Comparison of ENCODE assay signal across 12 cellular contexts in genomic region chr22:17576475-17576874, GRCh38. TPM values are rescaled to one million over a fixed set of nuclear protein-coding genes. Genes with fewer than 3 reads are reported as not detected.
DNase-seq lines count a peak whose midpoint lies in the region; ATAC-seq, FAIRE-seq and TF ChIP-seq lines count a peak whose summit lies in the region.
"Had no signal": no experiment of that assay in that cellular context is flagged by ENCODE, and none has a peak within 500 bp of the region (broad histone marks: within the 10 kb centered on the region; RNA-seq: fewer than 3 reads in every experiment).

No MANE protein-coding gene starts in this region.

- H3K9me3 ChIP-seq in HEK293 (ENCODE audit: control insufficient read depth, insufficient read depth, low read depth, low read length) (no peaks in the 10 kb centered on the region), astrocyte (ENCODE audit: insufficient read depth, low read depth, low read length) (no peaks in the 10 kb centered on the region)
- no peaks in the 10 kb centered on the region for H3K9me3 ChIP-seq in effector memory CD4-positive, alpha-beta T cell (ENCODE audit: control insufficient read depth, low read length)

- peaks cover 2% of the 10 kb centered on the region for H3K36me3 Mint-ChIP-seq in astrocyte (ENCODE audit: low read depth, unreplicated experiment)
- H3K36me3 Mint-ChIP-seq: IgD-negative memory B cell; naive thymus-derived CD4-positive, alpha-beta T cell had no signal

- H3K27ac Mint-ChIP-seq in astrocyte (ENCODE audit: unreplicated experiment) = peak overlapping the region; percentile 80
- H3K27ac Mint-ChIP-seq: activated CD8-positive, alpha-beta T cell treated with anti-CD3 and anti-CD28 coated beads, Interleukin-2, amount 10 ng/mL, durations not matched to agents 7 days and 5 days; IgD-negative memory B cell had no signal

- H3K4me3 Mint-ChIP-seq in astrocyte (ENCODE audit: unreplicated experiment) = no peak overlapping the region
- H3K4me3 Mint-ChIP-seq: activated CD8-positive, alpha-beta T cell treated with anti-CD3 and anti-CD28 coated beads, Interleukin-2, amount 10 ng/mL, durations not matched to agents 7 days and 5 days; IgD-negative memory B cell; naive thymus-derived CD4-positive, alpha-beta T cell had no signal

- FAIRE-seq in astrocyte (lab: Jason Lieb, UNC) = peak; percentile 94

- ATAC-seq in GM21526 (IDR thresholded peaks at IDR 0.05; ENCODE audit: low FRiP score, unreplicated experiment) = no peak
- ATAC-seq: activated CD8-positive, alpha-beta T cell treated with anti-CD3 and anti-CD28 coated beads, Interleukin-2, amount 10 ng/mL, durations not matched to agents 7 days and 5 days; naive thymus-derived CD4-positive, alpha-beta T cell had no signal

- H2AFZ ChIP-seq in astrocyte (ENCODE audit: low read depth, low read length) = no peak overlapping the region

- POLR2A ChIA-PET in HEK293 (lab: Yijun Ruan, JAX) = no interaction called here

- peaks cover 10% of the 10 kb centered on the region for H3K27me3 Mint-ChIP-seq in astrocyte (ENCODE audit: low read depth, unreplicated experiment)

- no peaks in the 10 kb centered on the region for H3K27me3 ChIP-seq in astrocyte (ENCODE audit: insufficient read depth, low read length)
- no peaks in the 10 kb centered on the region for H3K27me3 ChIP-seq in effector memory CD4-positive, alpha-beta T cell (replicated peaks; ENCODE audit: control insufficient read depth, insufficient read depth, low read length, poor library complexity, severe bottlenecking)

- H3K4me3 ChIP-seq in HEK293 (ENCODE audit: low read depth, low read length) (no peak overlapping the region), astrocyte (ENCODE audit: insufficient read depth, low read depth, low read length) (no peak overlapping the region)
- no peak overlapping the region for H3K4me3 ChIP-seq in effector memory CD4-positive, alpha-beta T cell (ENCODE audit: insufficient read depth, low read depth, low read length, poor library complexity, severe bottlenecking)

- no peaks in the 10 kb centered on the region for H3K9me3 Mint-ChIP-seq in astrocyte (ENCODE audit: unreplicated experiment)
- H3K9me3 Mint-ChIP-seq: IgD-negative memory B cell; naive thymus-derived CD4-positive, alpha-beta T cell had no signal

- TF ChIP-seq CTCF in HEK293 (tag by site-specific recombination; IDR thresholded peaks at IDR 0.05) = no peak
- no peak for TF ChIP-seq CTCF in astrocyte (IDR thresholded peaks at IDR 0.05; ENCODE audit: insufficient read depth, low read depth, low read length)

- CTCF ChIA-PET in HEK293 (lab: Yijun Ruan, JAX) = interaction anchor here (1.1 to 1.2 kb wide), 2 partner anchors 18 to 500 kb away, joined by 3 to 4 read pairs; no protein-coding TSS in a partner anchor

- H3K36me3 ChIP-seq in HEK293 (ENCODE audit: control insufficient read depth in 2 of 2, insufficient read depth in 1 of 2, low read length in 2 of 2) = no peaks in the 10 kb centered on the region
- no peaks in the 10 kb centered on the region for H3K36me3 ChIP-seq in astrocyte (ENCODE audit: insufficient read depth, low read length)
- H3K36me3 ChIP-seq in effector memory CD4-positive, alpha-beta T cell (ENCODE audit: control insufficient read depth, insufficient read depth, low read length) = no peaks in the 10 kb centered on the region

- H3K4me1 ChIP-seq in HEK293 (ENCODE audit: control insufficient read depth, insufficient read depth, low read length) (no peaks in the 10 kb centered on the region), astrocyte (ENCODE audit: insufficient read depth, low read length) (peaks cover 12% of the 10 kb centered on the region)
- H3K4me1 ChIP-seq in effector memory CD4-positive, alpha-beta T cell (ENCODE audit: control insufficient read depth, insufficient read depth, low read length, poor library complexity, severe bottlenecking) = no peaks in the 10 kb centered on the region

- H3K9ac ChIP-seq in astrocyte (ENCODE audit: low read length) = peak overlapping the region; percentile 50

- DNase-seq in AG08395 (ENCODE audit: low spot score) (peak; percentile 93), astrocyte (ENCODE audit: low read depth) (peak; percentile 99), iPS-NIHi7 (ENCODE audit: extremely low spot score) (peak; percentile 60), ecto neural progenitor cell (ENCODE audit: low spot score) (no peak)
- no peak for DNase-seq in effector memory CD4-positive, alpha-beta T cell
- no peak for DNase-seq in stimulated activated CD4-positive, alpha-beta T cell treated with anti-CD3 and anti-CD28 coated beads, Interleukin-15, amount 100 ng/mL, for 24 hours
- DNase-seq: activated CD8-positive, alpha-beta T cell treated with anti-CD3 and anti-CD28 coated beads, Interleukin-2, amount 10 ng/mL, durations not matched to agents 7 days and 5 days; naive thymus-derived CD4-positive, alpha-beta T cell had no signal

- no peaks in the 10 kb centered on the region for H4K20me1 ChIP-seq in astrocyte (ENCODE audit: insufficient read depth, low read length)

- H3K27ac ChIP-seq in HEK293 (ENCODE audit: extremely low read depth, low read depth, low read length) (no peak overlapping the region), astrocyte (ENCODE audit: low read depth, low read length) (peak overlapping the region; percentile 80)
- H3K27ac ChIP-seq in effector memory CD4-positive, alpha-beta T cell (ENCODE audit: insufficient read depth, low read length, poor library complexity, severe bottlenecking) = no peak overlapping the region

- no peaks in the 10 kb centered on the region for H3K4me1 Mint-ChIP-seq in astrocyte (ENCODE audit: low read depth, unreplicated experiment)
- H3K4me1 Mint-ChIP-seq: IgD-negative memory B cell; naive thymus-derived CD4-positive, alpha-beta T cell had no signal

- no peaks in the 10 kb centered on the region for H3K79me2 ChIP-seq in astrocyte (ENCODE audit: insufficient read depth, low read length)

- peak overlapping the region; percentile 50 for H3K4me2 ChIP-seq in astrocyte (ENCODE audit: low read length)

TF ChIP-seq in HEK293, 187 proteins besides CTCF, POLR2A, EP300 and RAD21:
- no peak for TF ChIP-seq ZNF366 (tag by site-specific recombination; conservative IDR thresholded peaks at IDR 0.05)
- TF ChIP-seq ZNF777 (tag by site-specific recombination; IDR thresholded peaks at IDR 0.05; ENCODE audit: borderline replicate concordance) = no peak
- peak; percentile 37; the same call in 1 of the 2 replicates for TF ChIP-seq ZFHX2 (tag by site-specific recombination; conservative IDR thresholded peaks at IDR 0.05)
- TF ChIP-seq ZNF571 (tag by site-specific recombination; IDR thresholded peaks at IDR 0.05) = no peak
- 0 out of 2 replicates have a peak, but pooled peaks have one; percentile 12 for TF ChIP-seq GLIS1 (tag by site-specific recombination; IDR thresholded peaks at IDR 0.05)

RNA-seq across cellular contexts. Expression of gene SLC25A18, which starts 13.2 kb away (rescaled TPM):
- total RNA-seq in astrocyte = 0.48 and 0.55 TPM in 2 replicates
- total RNA-seq: activated CD8-positive, alpha-beta T cell treated with anti-CD3 and anti-CD28 coated beads, Interleukin-2, amount 10 ng/mL, durations not matched to agents 7 days and 5 days; naive thymus-derived CD4-positive, alpha-beta T cell; OCI-LY7 had no signal

RNA-seq across cellular contexts. Expression of gene ATP6V1E1, which starts 52.1 kb away (rescaled TPM):
- total RNA-seq in astrocyte = 153 and 160 TPM in 2 replicates

Comparison
In these comparisons a context has a peak if more than half of its experiments do, and no peak if none do; other contexts are left out.
1. DNase-seq: peak in AG08395 (single experiment), astrocyte (single experiment) and iPS-NIHi7 (single experiment); none in effector memory CD4-positive, alpha-beta T cell (0 of 3), stimulated activated CD4-positive, alpha-beta T cell treated with anti-CD3 and anti-CD28 coated beads, Interleukin-15, amount 100 ng/mL, for 24 hours (single experiment) and ecto neural progenitor cell (single experiment).